In the genomic region with DNA sequence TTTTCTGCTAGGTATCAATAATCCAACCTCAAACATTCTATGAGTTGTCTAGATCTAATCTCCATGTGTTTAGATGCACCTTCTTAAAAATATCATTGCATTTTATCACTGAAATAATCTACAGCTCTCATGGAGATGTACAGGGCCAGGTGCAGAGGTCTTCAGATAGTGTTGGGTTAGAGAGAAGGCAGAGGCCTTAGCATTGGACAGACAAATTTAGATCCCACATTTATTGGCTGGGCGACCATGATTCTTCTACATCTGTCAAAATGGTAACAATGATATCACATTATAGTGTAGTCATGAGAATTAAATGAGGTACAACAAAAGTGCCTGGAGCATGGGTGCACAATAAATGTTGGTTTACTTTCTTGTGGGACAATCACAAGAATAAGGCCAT, we compare ENCODE assay signal across 21 cellular contexts. TPM values are rescaled to one million over a fixed set of nuclear protein-coding genes. Genes with fewer than 3 reads are reported as not detected.
A peak's percentile ranks its signal among the peaks of the same experiment; 100 is the strongest.
DNase-seq lines count a peak whose midpoint lies in the region; ATAC-seq, FAIRE-seq and TF ChIP-seq lines count a peak whose summit lies in the region.
"Had no signal": no experiment of that assay in that cellular context is flagged by ENCODE, and none has a peak within 500 bp of the region (broad histone marks: within the 10 kb centered on the region; RNA-seq: fewer than 3 reads in every experiment).

No MANE protein-coding gene starts in this region.

- H3K9ac ChIP-seq in mammary epithelial cell (ENCODE audit: insufficient read depth, low read length) (no peak overlapping the region), K562 (ENCODE audit: insufficient read depth in 1 of 2, low read depth in 2 of 2, low read length in 2 of 2) (no peak overlapping the region)

- TF ChIP-seq RAD21 in K562 (CRISPR knock-in tag; conservative IDR thresholded peaks at IDR 0.05 in 1 of 2, IDR thresholded peaks at IDR 0.05 in 1 of 2) = no peak

- no peaks in the 10 kb centered on the region for H3K27me3 Mint-ChIP-seq in MCF 10A (ENCODE audit: insufficient read depth, unreplicated experiment)

- FAIRE-seq in K562 (lab: Jason Lieb, UNC) (peak; percentile 15), GM19239 (lab: Jason Lieb, UNC) (no peak)
- FAIRE-seq: GM12892 had no signal

- no peak for TF ChIP-seq CTCF in mammary epithelial cell (conservative IDR thresholded peaks at IDR 0.05 in 1 of 2, IDR thresholded peaks at IDR 0.05 in 1 of 2; ENCODE audit: extremely low read depth in 1 of 2, insufficient read depth in 1 of 2, low read depth in 1 of 2, low read length in 2 of 2)
- TF ChIP-seq CTCF in MCF 10A (IDR thresholded peaks at IDR 0.05; ENCODE audit: unreplicated experiment) = no peak
- TF ChIP-seq CTCF in K562 (IDR thresholded peaks at IDR 0.05 in 2 of 3, conservative IDR thresholded peaks at IDR 0.05 in 1 of 3; ENCODE audit: insufficient read depth in 2 of 3, low read depth in 1 of 3, low read length in 3 of 3) = no peak
- TF ChIP-seq CTCF in ascending aorta (IDR thresholded peaks at IDR 0.05) = no peak

- H3K4me3 ChIP-seq in mammary epithelial cell (replicated peaks in 1 of 3; ENCODE audit: insufficient read depth in 1 of 3, low read depth in 2 of 3, low read length in 3 of 3) (no peak overlapping the region), K562 (no peak overlapping the region), ascending aorta (no peak overlapping the region)
- H3K4me3 ChIP-seq: SJCRH30 had no signal

- peaks cover 43% of the 10 kb centered on the region for H3K4me1 Mint-ChIP-seq in MCF 10A (ENCODE audit: insufficient read depth, unreplicated experiment)

- H3K79me2 ChIP-seq in mammary epithelial cell (ENCODE audit: insufficient read depth, low read length) (peaks cover 81% of the 10 kb centered on the region), K562 (ENCODE audit: control insufficient read depth, insufficient read depth, low read length) (no peaks in the 10 kb centered on the region)

- no peak overlapping the region for H3K27ac Mint-ChIP-seq in MCF 10A (ENCODE audit: low read depth, unreplicated experiment)

- WGBS in mammary epithelial cell (ENCODE audit: low coverage, missing lambda C conversion rate) = 100% methylated on average over 1 of the region's 1 CpG
- 0% methylated on average over 1 of the region's 1 CpG for WGBS in K562 (ENCODE audit: insufficient coverage, low coverage, missing lambda C conversion rate)

- intact Hi-C loops in mammary epithelial cell (cut with micrococcal nuclease) = no loop called here
- intact Hi-C loops in MCF 10A (cut with micrococcal nuclease) = no loop called here
- intact Hi-C loops in K562 (cut with micrococcal nuclease) = no loop called here
- intact Hi-C loops in ascending aorta (cut with DNase I) = no loop called here
- intact Hi-C loops in left cardiac atrium (cut with DNase I) = no loop called here

- CTCF ChIA-PET in mammary epithelial cell (lab: Charles Lee; ENCODE audit: low non-redundant PET) = no interaction called here
- CTCF ChIA-PET in MCF 10A (lab: Yijun Ruan, JAX) = interaction anchor here (0.6 to 0.7 kb wide), 2 partner anchors 13 to 82 kb away, joined by 3 to 4 read pairs; no protein-coding TSS in a partner anchor
- CTCF ChIA-PET in K562 (lab: Yijun Ruan, JAX; ENCODE audit: low intra/inter-chr PET ratio) = no interaction called here

- no peak for TF ChIP-seq EP300 in K562 (IDR thresholded peaks at IDR 0.05; ENCODE audit: low read length)

- H3K4me2 ChIP-seq in mammary epithelial cell (ENCODE audit: insufficient read depth, low read depth, low read length) = peak overlapping the region; percentile 92
- no peak overlapping the region for H3K4me2 ChIP-seq in K562 (ENCODE audit: insufficient read depth, low read length)

- ATAC-seq in K562 (no peak), left cardiac atrium (no peak)

- POLR2A ChIA-PET in MCF 10A (lab: Yijun Ruan, JAX) (interaction anchor here (0.7 kb wide), 1 partner anchor 324 kb away, joined by 3 read pairs; no protein-coding TSS in a partner anchor), K562 (lab: Yijun Ruan, JAX) (no interaction called here)

- no peaks in the 10 kb centered on the region for H3K9me1 ChIP-seq in K562 (ENCODE audit: control insufficient read depth, insufficient read depth, low read length)

- no peak overlapping the region for H3K4me3 Mint-ChIP-seq in MCF 10A (ENCODE audit: unreplicated experiment)

- in situ Hi-C loops in mammary epithelial cell (cut with MboI; ENCODE audit: low sequenced_read_pairs in 2 of 2) = no loop called here
- in situ Hi-C loops in K562 (cut with MboI) = no loop called here

- BruUV-seq in mammary epithelial cell (replicated peaks; lab: Mats Ljungman, UMichigan) (no TSS peak), MCF 10A (replicated peaks; lab: Mats Ljungman, UMichigan) (no TSS peak), K562 (replicated peaks; lab: Mats Ljungman, UMichigan) (no TSS peak)

- H3K27me3 ChIP-seq in mammary epithelial cell (ENCODE audit: insufficient read depth, low read length) (no peaks in the 10 kb centered on the region), K562 (ENCODE audit: control insufficient read depth in 2 of 2, insufficient read depth in 2 of 2, low read length in 2 of 2) (peaks cover 27 to 39% of the 10 kb centered on the region in 2 experiments), ascending aorta (no peaks in the 10 kb centered on the region)
- H3K27me3 ChIP-seq: SJCRH30 had no signal

- H3K27ac ChIP-seq in mammary epithelial cell (ENCODE audit: insufficient read depth, low read depth, low read length) = no peak overlapping the region
- no peak overlapping the region for H3K27ac ChIP-seq in K562 (ENCODE audit: extremely low read depth, low read depth, low read length)
- no peak overlapping the region for H3K27ac ChIP-seq in ascending aorta
- H3K27ac ChIP-seq: C4-2B, RWPE1, SJCRH30 had no signal

- H3K4me1 ChIP-seq in mammary epithelial cell (ENCODE audit: insufficient read depth, low read length) = peaks cover 38% of the 10 kb centered on the region
- peaks cover 0 to 9% of the 10 kb centered on the region in 2 experiments; a peak in 2 of 5 replicates for H3K4me1 ChIP-seq in K562 (replicated peaks in 1 of 2; ENCODE audit: control insufficient read depth in 2 of 2, insufficient read depth in 2 of 2, low read length in 2 of 2)
- H3K4me1 ChIP-seq in ascending aorta = peaks cover 5 to 9% of the 10 kb centered on the region in 2 donors
- H3K4me1 ChIP-seq: SJCRH30 had no signal

- H4K20me1 ChIP-seq in mammary epithelial cell (ENCODE audit: insufficient read depth, low read length) (no peaks in the 10 kb centered on the region), K562 (replicated peaks; ENCODE audit: control insufficient read depth, insufficient read depth, low read length) (peaks cover 13% of the 10 kb centered on the region)

- H3K36me3 ChIP-seq in mammary epithelial cell (ENCODE audit: insufficient read depth, low read length) = no peaks in the 10 kb centered on the region
- H3K36me3 ChIP-seq in K562 (ENCODE audit: control insufficient read depth, insufficient read depth, low read length) = no peaks in the 10 kb centered on the region
- H3K36me3 ChIP-seq in ascending aorta = no peaks in the 10 kb centered on the region
- H3K36me3 ChIP-seq: SJCRH30 had no signal

- H3K9me3 ChIP-seq in mammary epithelial cell (replicated peaks; ENCODE audit: insufficient read depth, low read length) (no peaks in the 10 kb centered on the region), K562 (replicated peaks; ENCODE audit: control insufficient read depth, insufficient read depth, low read depth, low read length) (no peaks in the 10 kb centered on the region), ascending aorta (no peaks in the 10 kb centered on the region)
- H3K9me3 ChIP-seq: SJCRH30 had no signal

- no peaks in the 10 kb centered on the region for H3K9me3 Mint-ChIP-seq in MCF 10A (ENCODE audit: unreplicated experiment)

- no peaks in the 10 kb centered on the region for H3K36me3 Mint-ChIP-seq in MCF 10A (ENCODE audit: insufficient read depth, unreplicated experiment)

- no peak overlapping the region for H2AFZ ChIP-seq in mammary epithelial cell (ENCODE audit: low read depth, low read length)
- H2AFZ ChIP-seq in K562 (ENCODE audit: low read depth, low read length) = no peak overlapping the region

- TF ChIP-seq POLR2A in K562 (conservative IDR thresholded peaks at IDR 0.05) = no peak

- dilution Hi-C loops in mammary epithelial cell (cut with HindIII; ENCODE audit: low sequenced_read_pairs) = no loop called here

- DNase-seq in mammary epithelial cell (no peak), MCF 10A (ENCODE audit: unreplicated experiment) (no peak), K562 (ENCODE audit: extremely low read depth in 1 of 4, low spot score in 3 of 4) (no peak), mucosa of gallbladder (ENCODE audit: low spot score) (peak; percentile 6), ascending aorta (ENCODE audit: low spot score in 2 of 2) (no peak), GM19239 (ENCODE audit: insufficient read length, low spot score) (no peak), left cardiac atrium (no peak)
- no peak for DNase-seq in activated CD4-positive, CD25-positive, alpha-beta regulatory T cell treated with anti-CD3 and anti-CD28 coated beads, Interleukin-2, amount 50 U/mL, for 72 hours
- DNase-seq: COR-L47; GF-D8; H7; MV-4-11; NCI-H1930; NCI-H2171 treated with DMSO at 0.1 percent for 48 hours; NCI-H446 treated with DMSO at 0.1 percent for 48 hours; NK-92 treated with Interleukin-12 subunit alpha and Interleukin-12 subunit beta, amount 100 ng/mL, for 24 hours; OCI-M1; SJCRH30 had no signal

RNA-seq across cellular contexts. Expression of a gene that starts 3.1 kb away (rescaled TPM):
- 10 to 100 TPM; 32.7 to 44.3 TPM for total RNA-seq in mammary epithelial cell
- 10.1 TPM for polyA plus RNA-seq in mammary epithelial cell
- 9.8 TPM for polyA minus RNA-seq in mammary epithelial cell
- 4.0 and 6.3 TPM in 2 replicates for total RNA-seq in MCF 10A (2022)
- 9.9 and 13.9 TPM in 2 replicates for total RNA-seq in K562 (2011; cell fraction: chromatin; rRNA removed; ENCODE audit: low replicate concordance)
- total RNA-seq in K562 (2011; cell fraction: nucleolus; rRNA removed) = 10.7 and 11.5 TPM in 2 replicates
- total RNA-seq in K562 (2011; cell fraction: nucleoplasm; rRNA removed) = 8.2 and 9.7 TPM in 2 replicates
- 23.2 and 30.0 TPM in 2 replicates for total RNA-seq in K562 (2014; rRNA removed)
- total RNA-seq in K562 (2014; rRNA removed; fragmentation: Illumina TruSeq; extraction: Trizol) = 7.8 and 8.6 TPM in 2 replicates
- total RNA-seq in K562 (2015; rRNA removed; fragmentation: Illumina TruSeq; extraction: Trizol) = 12.4 and 12.7 TPM in 2 replicates
- 28.1 and 29.3 TPM in 2 replicates for total RNA-seq in K562 (2021)
- polyA plus RNA-seq in K562 (2011; rRNA removed) = 12.3 and 13.1 TPM in 2 replicates
- 12.0 and 31.3 TPM in 2 replicates for polyA plus RNA-seq in K562 (2011; cell fraction: cytosol; rRNA removed)
- polyA plus RNA-seq in K562 (2011; cell fraction: nucleus; rRNA removed) = 19.7 and 38.0 TPM in 2 replicates
- polyA plus RNA-seq in K562 (2012) = 6.0 and 12.9 TPM in 2 replicates
- 8.7 and 12.5 TPM in 2 replicates for polyA plus RNA-seq in K562 (2014; fragmentation: Illumina TruSeq; extraction: Trizol)
- 1 to 10 TPM; 1.3 to 1.4 TPM for polyA plus RNA-seq in K562 (2014; fragmentation: Nextera tagmentation; extraction: Ambion mirVana)
- 19.3 and 22.3 TPM in 2 replicates for polyA plus RNA-seq in K562 (2014; rRNA removed)
- polyA minus RNA-seq in K562 (2011; rRNA and poly(A)+ RNA removed) = 7.5 and 11.3 TPM in 2 replicates
- polyA minus RNA-seq in K562 (2011; cell fraction: cytosol; rRNA and poly(A)+ RNA removed) = 15.5 and 16.6 TPM in 2 replicates
- polyA minus RNA-seq in K562 (2011; cell fraction: nucleus; rRNA and poly(A)+ RNA removed) = 9.4 and 13.7 TPM in 2 replicates
- 8.8 TPM for total RNA-seq in mucosa of gallbladder
- total RNA-seq in ascending aorta = 2.0 TPM
- total RNA-seq in left cardiac atrium = 1 to 10 TPM; 4.7 to 6.0 TPM
- total RNA-seq: SJCRH30 had no signal
